ENCODE assay signal across 15 cellular contexts in genomic region chrX:20594985-20595384, GRCh38.
DNase-seq lines count a peak whose midpoint lies in the region; ATAC-seq, FAIRE-seq and TF ChIP-seq lines count a peak whose summit lies in the region.
"Had no signal": no experiment of that assay in that cellular context is flagged by ENCODE, and none has a peak within 500 bp of the region (broad histone marks: within the 10 kb centered on the region; RNA-seq: fewer than 3 reads in every experiment).

No MANE protein-coding gene starts in this region.

- no peak overlapping the region for H3K4me2 ChIP-seq in H9 (ENCODE audit: insufficient read depth, insufficient read length, low read length)
- no peak overlapping the region for H3K4me2 ChIP-seq in astrocyte (ENCODE audit: low read length)

- H3K4me1 ChIP-seq in H9 (ENCODE audit: insufficient read depth, low read length): no peaks in the 10 kb centered on the region
- no peaks in the 10 kb centered on the region for H3K4me1 ChIP-seq in astrocyte (ENCODE audit: insufficient read depth, low read length)

- H2AFZ ChIP-seq in H9 (ENCODE audit: low read length): no peak overlapping the region
- H2AFZ ChIP-seq in astrocyte (ENCODE audit: low read depth, low read length): no peak overlapping the region

- H3K14ac ChIP-seq in H9 (ENCODE audit: insufficient read depth, low read length): no peak overlapping the region

- H4K20me1 ChIP-seq in H9 (ENCODE audit: control insufficient read depth, insufficient read depth, insufficient read length) (no peaks in the 10 kb centered on the region), astrocyte (ENCODE audit: insufficient read depth, low read length) (no peaks in the 10 kb centered on the region)

- no peak overlapping the region for H3T11ph ChIP-seq in H9 (ENCODE audit: low read length)

- no peak overlapping the region for H4K91ac ChIP-seq in H9 (ENCODE audit: insufficient read length, low read depth, low read length)

- intact Hi-C loops in activated CD4-positive, alpha-beta memory T cell treated with anti-CD3 and anti-CD28 coated beads for 36 hours (cut with micrococcal nuclease): loop anchor here (5.0 to 10.0 kb wide), 2 partner anchors 143 to 780 kb away; partner anchors contain the start of gene CNKSR2
- intact Hi-C loops in activated CD4-positive, alpha-beta T cell treated with anti-CD3 and anti-CD28 coated beads for 36 hours (cut with DNase I, micrococcal nuclease): loop anchor here in 1 of 2 experiments (5.0 kb wide), 1 partner anchor 368 kb away; no protein-coding TSS in a partner anchor

- no peak overlapping the region for H2BK12ac ChIP-seq in H9 (ENCODE audit: insufficient read length, low read depth, low read length)

- no peak overlapping the region for H3K56ac ChIP-seq in H9 (ENCODE audit: insufficient read length, low read depth, low read length)

- CTCF ChIA-PET in activated CD4-positive, alpha-beta memory T cell treated with anti-CD3 and anti-CD28 coated beads for 36 hours (lab: Charles Lee): no interaction called here
- CTCF ChIA-PET in activated CD4-positive, alpha-beta T cell treated with anti-CD3 and anti-CD28 coated beads for 36 hours (lab: Charles Lee): no interaction called here

- H3K27ac Mint-ChIP-seq in H9 (no peak overlapping the region), astrocyte (ENCODE audit: unreplicated experiment) (no peak overlapping the region)
- no peak overlapping the region for H3K27ac Mint-ChIP-seq in activated CD4-positive, alpha-beta memory T cell treated with anti-CD3 and anti-CD28 coated beads for 36 hours
- H3K27ac Mint-ChIP-seq in activated CD4-positive, alpha-beta T cell treated with anti-CD3 and anti-CD28 coated beads for 36 hours: no peak overlapping the region
- H3K27ac Mint-ChIP-seq: CD4-positive, alpha-beta memory T cell had no signal

- H3K9me3 ChIP-seq in H9 (ENCODE audit: control insufficient read depth, low read depth, low read length) (peaks cover 26% of the 10 kb centered on the region), astrocyte (ENCODE audit: insufficient read depth, low read depth, low read length) (no peaks in the 10 kb centered on the region)

- H2BK15ac ChIP-seq in H9 (ENCODE audit: low read depth, low read length): no peak overlapping the region

- no peaks in the 10 kb centered on the region for H3K36me3 ChIP-seq in astrocyte (ENCODE audit: insufficient read depth, low read length)

- no peak overlapping the region for H3K18ac ChIP-seq in H9 (ENCODE audit: insufficient read length, low read depth, low read length)

- no peak overlapping the region for H2BK120ac ChIP-seq in H9 (ENCODE audit: low read depth, low read length, poor library complexity, severe bottlenecking)

- H3K4me3 ChIP-seq in astrocyte (ENCODE audit: insufficient read depth, low read depth, low read length): no peak overlapping the region

- DNase-seq in AG09319 (ENCODE audit: extremely low read depth, low read depth) (no peak), H9 (no peak), astrocyte (ENCODE audit: low read depth) (peak; percentile 14), kidney tubule cell (ENCODE audit: low spot score) (peak; percentile 36), NCI-H526 treated with DMSO at 0.1 percent for 48 hours (lab: John Stamatoyannopoulos, UW) (no peak)
- no peak for DNase-seq in activated CD4-positive, alpha-beta memory T cell treated with anti-CD3 and anti-CD28 coated beads for 36 hours
- no peak for DNase-seq in activated CD4-positive, alpha-beta T cell treated with anti-CD3 and anti-CD28 coated beads for 36 hours
- DNase-seq: activated CD4-positive, CD25-positive, alpha-beta regulatory T cell treated with anti-CD3 and anti-CD28 coated beads, Interleukin-2, amount 50 U/mL, for 72 hours; activated naive CD4-positive, alpha-beta T cell treated with anti-CD3 and anti-CD28 coated beads, Interleukin-2, amount 50 U/mL, for 16 hours; CD4-positive, alpha-beta memory T cell; left colon; NCI-H187; right cardiac atrium; RPMI8226 had no signal

- H3K27ac ChIP-seq in H9 (ENCODE audit: insufficient read length, low read depth, low read length) (no peak overlapping the region), astrocyte (ENCODE audit: low read depth, low read length) (no peak overlapping the region)

- H2BK5ac ChIP-seq in H9 (ENCODE audit: insufficient read length, low read length): no peak overlapping the region

- H2AK5ac ChIP-seq in H9 (ENCODE audit: insufficient read length, low read length): no peak overlapping the region

- H3K79me2 ChIP-seq in H9 (ENCODE audit: insufficient read depth, low read length) (no peaks in the 10 kb centered on the region), astrocyte (ENCODE audit: insufficient read depth, low read length) (no peaks in the 10 kb centered on the region)

- WGBS in H9 (ENCODE audit: extremely low coverage, insufficient read length, low lambda C conversion rate): no CpG with 5 or more reads among the region's 2 CpGs

- H4K5ac ChIP-seq in H9 (ENCODE audit: insufficient read length, low read depth, low read length): no peak overlapping the region

- H2BK20ac ChIP-seq in H9 (ENCODE audit: low read depth, low read length, poor library complexity, severe bottlenecking): no peak overlapping the region

- no peak overlapping the region for H3K4ac ChIP-seq in H9 (ENCODE audit: low read depth, low read length)

- H3K9ac ChIP-seq in H9 (ENCODE audit: extremely low read depth, insufficient read length, low read length) (no peak overlapping the region), astrocyte (ENCODE audit: low read length) (no peak overlapping the region)

- no peak overlapping the region for H3K23ac ChIP-seq in H9 (ENCODE audit: insufficient read length, low read depth, low read length)

- H3K27me3 Mint-ChIP-seq in H9 (ENCODE audit: low read depth) (no peaks in the 10 kb centered on the region), astrocyte (ENCODE audit: low read depth, unreplicated experiment) (no peaks in the 10 kb centered on the region)
- H3K27me3 Mint-ChIP-seq in activated CD4-positive, alpha-beta memory T cell treated with anti-CD3 and anti-CD28 coated beads for 36 hours: peaks cover 3% of the 10 kb centered on the region
- H3K27me3 Mint-ChIP-seq in activated CD4-positive, alpha-beta T cell treated with anti-CD3 and anti-CD28 coated beads for 36 hours: peaks cover 6% of the 10 kb centered on the region

- TF ChIP-seq CTCF in AG09319 (IDR thresholded peaks at IDR 0.05; ENCODE audit: low read depth, low read length) (peak; percentile 6; the same call in 1 of the 2 replicates), H9 (conservative IDR thresholded peaks at IDR 0.05) (peak; percentile 74), astrocyte (IDR thresholded peaks at IDR 0.05; ENCODE audit: insufficient read depth, low read depth, low read length) (peak; percentile 34)

- POLR2A ChIA-PET in activated CD4-positive, alpha-beta memory T cell treated with anti-CD3 and anti-CD28 coated beads for 36 hours (lab: Charles Lee): interaction anchor here (1.1 kb wide), 1 partner anchor 79 kb away, joined by 3 read pairs; no protein-coding TSS in a partner anchor
- POLR2A ChIA-PET in activated CD4-positive, alpha-beta T cell treated with anti-CD3 and anti-CD28 coated beads for 36 hours (lab: Charles Lee): no interaction called here

- H3K4me1 Mint-ChIP-seq in H9 (peaks cover 20 to 25% of the 10 kb centered on the region in 2 experiments), astrocyte (ENCODE audit: low read depth, unreplicated experiment) (peaks cover 20% of the 10 kb centered on the region)
- peaks cover 16% of the 10 kb centered on the region for H3K4me1 Mint-ChIP-seq in activated CD4-positive, alpha-beta memory T cell treated with anti-CD3 and anti-CD28 coated beads for 36 hours (ENCODE audit: low read depth)
- peaks cover 23% of the 10 kb centered on the region for H3K4me1 Mint-ChIP-seq in activated CD4-positive, alpha-beta T cell treated with anti-CD3 and anti-CD28 coated beads for 36 hours
- H3K4me1 Mint-ChIP-seq: CD4-positive, alpha-beta memory T cell had no signal

- ATAC-seq in activated CD4-positive, alpha-beta T cell treated with anti-CD3 and anti-CD28 coated beads for 36 hours: no peak
- no peak for ATAC-seq in HG02885 (IDR thresholded peaks at IDR 0.05; ENCODE audit: poor library complexity, unreplicated experiment)
- ATAC-seq: left colon, right cardiac atrium had no signal

- no peaks in the 10 kb centered on the region for H3K23me2 ChIP-seq in H9 (ENCODE audit: insufficient read length, low read depth, low read length, poor library complexity, severe bottlenecking)

- FAIRE-seq in astrocyte (lab: Jason Lieb, UNC): peak; percentile 59

- no peak overlapping the region for H3K4me3 Mint-ChIP-seq in H9
- no peak overlapping the region for H3K4me3 Mint-ChIP-seq in astrocyte (ENCODE audit: unreplicated experiment)
- no peak overlapping the region for H3K4me3 Mint-ChIP-seq in activated CD4-positive, alpha-beta memory T cell treated with anti-CD3 and anti-CD28 coated beads for 36 hours
- H3K4me3 Mint-ChIP-seq in activated CD4-positive, alpha-beta T cell treated with anti-CD3 and anti-CD28 coated beads for 36 hours: no peak overlapping the region
- H3K4me3 Mint-ChIP-seq: CD4-positive, alpha-beta memory T cell had no signal

- H3K9me3 Mint-ChIP-seq in H9 (peaks cover 12 to 40% of the 10 kb centered on the region in 2 experiments), astrocyte (ENCODE audit: unreplicated experiment) (peaks cover 4% of the 10 kb centered on the region)
- no peaks in the 10 kb centered on the region for H3K9me3 Mint-ChIP-seq in activated CD4-positive, alpha-beta memory T cell treated with anti-CD3 and anti-CD28 coated beads for 36 hours
- H3K9me3 Mint-ChIP-seq in activated CD4-positive, alpha-beta T cell treated with anti-CD3 and anti-CD28 coated beads for 36 hours (ENCODE audit: low read depth): no peaks in the 10 kb centered on the region

- H4K8ac ChIP-seq in H9 (replicated peaks; ENCODE audit: insufficient read length, low read depth, low read length): no peak overlapping the region

- H3K36me3 Mint-ChIP-seq in H9 (ENCODE audit: insufficient read depth in 1 of 3, low read depth in 3 of 3) (peaks cover 0 to 13% (median 2%) of the 10 kb centered on the region in 3 experiments; a peak in 3 of 7 replicates), astrocyte (ENCODE audit: low read depth, unreplicated experiment) (no peaks in the 10 kb centered on the region)
- H3K36me3 Mint-ChIP-seq in activated CD4-positive, alpha-beta memory T cell treated with anti-CD3 and anti-CD28 coated beads for 36 hours: no peaks in the 10 kb centered on the region
- H3K36me3 Mint-ChIP-seq in activated CD4-positive, alpha-beta T cell treated with anti-CD3 and anti-CD28 coated beads for 36 hours (ENCODE audit: low read depth): no peaks in the 10 kb centered on the region
- H3K36me3 Mint-ChIP-seq: CD4-positive, alpha-beta memory T cell had no signal

- no peaks in the 10 kb centered on the region for H3K27me3 ChIP-seq in H9 (ENCODE audit: insufficient read depth, low read length)
- no peaks in the 10 kb centered on the region for H3K27me3 ChIP-seq in astrocyte (ENCODE audit: insufficient read depth, low read length)

- H3K79me1 ChIP-seq in H9 (ENCODE audit: insufficient read depth, low read depth, low read length, poor library complexity, severe bottlenecking): no peaks in the 10 kb centered on the region

Comparison
In these comparisons a context has a peak if more than half of its experiments do, and no peak if none do; other contexts are left out.
1. DNase-seq: peak in astrocyte (single experiment) and kidney tubule cell (single experiment); none in AG09319 (single experiment), H9 (single experiment), activated CD4-positive, alpha-beta memory T cell treated with anti-CD3 and anti-CD28 coated beads for 36 hours (single experiment), activated CD4-positive, alpha-beta T cell treated with anti-CD3 and anti-CD28 coated beads for 36 hours (single experiment) and NCI-H526 treated with DMSO at 0.1 percent for 48 hours (single experiment).
2. CTCF ChIP-seq: peak in every context shown above with its lines; median percentile 74 in H9; 34 in astrocyte; 6 in AG09319.